In the genomic region with DNA sequence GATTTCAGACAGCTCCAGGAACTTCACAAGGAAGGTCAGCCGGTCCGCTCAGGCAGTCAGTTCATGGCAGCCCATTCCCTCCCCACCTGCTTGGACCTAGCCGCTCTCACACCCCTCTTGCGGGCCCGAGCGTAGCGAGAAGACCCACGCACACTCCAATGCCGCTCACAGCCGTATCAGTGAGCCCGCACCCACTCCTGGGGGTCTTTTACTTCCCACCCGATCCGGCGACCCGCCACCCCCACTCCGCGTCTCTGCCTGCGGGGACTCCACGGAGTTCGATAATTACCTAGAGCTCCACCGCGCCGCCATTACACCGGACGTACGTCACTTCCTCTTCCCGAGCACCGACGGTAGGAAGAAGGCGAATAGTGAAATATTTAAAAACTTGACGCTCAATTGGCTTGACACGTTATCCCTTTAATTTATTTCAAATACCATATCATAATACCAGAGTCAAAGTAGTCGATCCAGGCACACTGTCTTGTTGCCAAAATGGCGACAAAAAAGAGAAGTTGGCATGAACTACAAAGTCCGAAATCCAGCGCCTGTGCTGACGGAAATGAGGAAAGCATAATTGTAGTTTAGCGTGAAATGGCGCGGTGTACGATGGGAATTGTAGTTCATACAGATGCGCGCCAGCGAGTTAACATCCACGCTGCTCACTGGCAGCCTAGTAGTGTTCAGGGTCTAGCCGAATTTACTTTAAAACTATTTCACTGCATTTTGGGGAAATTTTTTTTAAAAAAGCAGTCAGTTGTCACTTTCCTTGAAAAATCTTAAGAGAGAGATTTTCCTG, we compare ENCODE assay signal across 1 cellular context.
A peak's percentile ranks its signal among the peaks of the same experiment; 100 is the strongest.
TF ChIP-seq lines count a peak whose summit lies in the region.

A gene (minus strand): TSS at position 517 of the 799 bp plus-strand sequence. CDS start 13,956 bp downstream, outside the sequence.

TF ChIP-seq in HepG2, 621 proteins besides CTCF, POLR2A, EP300 and RAD21 (continued from another document and continues in another):
- TF ChIP-seq, protein P1, sequence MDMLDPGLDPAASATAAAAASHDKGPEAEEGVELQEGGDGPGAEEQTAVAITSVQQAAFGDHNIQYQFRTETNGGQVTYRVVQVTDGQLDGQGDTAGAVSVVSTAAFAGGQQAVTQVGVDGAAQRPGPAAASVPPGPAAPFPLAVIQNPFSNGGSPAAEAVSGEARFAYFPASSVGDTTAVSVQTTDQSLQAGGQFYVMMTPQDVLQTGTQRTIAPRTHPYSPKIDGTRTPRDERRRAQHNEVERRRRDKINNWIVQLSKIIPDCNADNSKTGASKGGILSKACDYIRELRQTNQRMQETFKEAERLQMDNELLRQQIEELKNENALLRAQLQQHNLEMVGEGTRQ (IDR thresholded peaks at IDR 0.05; ENCODE audit: low read depth, low read length), result no peak
- TF ChIP-seq, protein P1 (CRISPR knock-in tag; IDR thresholded peaks at IDR 0.05; ENCODE audit: borderline replicate concordance), result no peak
- TF ChIP-seq SP5 (CRISPR knock-in tag; IDR thresholded peaks at IDR 0.05; ENCODE audit: borderline replicate concordance, low read depth) (no peak), ZNF567 (CRISPR knock-in tag; IDR thresholded peaks at IDR 0.05; ENCODE audit: borderline replicate concordance) (peak; percentile 83; the same call in 1 of the 2 replicates), RBM39 (IDR thresholded peaks at IDR 0.05; ENCODE audit: low read depth, low read length, poor library complexity, severe bottlenecking) (peak; percentile 63), AHR (CRISPR knock-in tag; IDR thresholded peaks at IDR 0.05) (peak; percentile 82; the same call in 1 of the 2 replicates), JUN (CRISPR knock-in tag; IDR thresholded peaks at IDR 0.05) (peak; percentile 59; the same call in 1 of the 2 replicates), ZSCAN31 (CRISPR knock-in tag; IDR thresholded peaks at IDR 0.05; ENCODE audit: low read depth) (peak; percentile 81), SP1 (IDR thresholded peaks at IDR 0.05) (no peak), SP1 (CRISPR knock-in tag; IDR thresholded peaks at IDR 0.05) (0 out of 2 replicates have a peak, but pooled peaks have one; percentile 18), SRSF4 (IDR thresholded peaks at IDR 0.05; ENCODE audit: low read depth, low read length, poor library complexity, severe bottlenecking) (no peak), RBM22 (optimal IDR thresholded peaks at IDR 0.05; ENCODE audit: low read length) (no peak), KLF6 (CRISPR knock-in tag; IDR thresholded peaks at IDR 0.05) (peak; percentile 74), SOX13 (IDR thresholded peaks at IDR 0.05) (0 out of 2 replicates have a peak, but pooled peaks have one; percentile 13), SOX13 (CRISPR knock-in tag; conservative IDR thresholded peaks at IDR 0.05 in 1 of 2, IDR thresholded peaks at IDR 0.05 in 1 of 2) (no peak; a peak in 1 of 4 replicates), SP4 (CRISPR knock-in tag; IDR thresholded peaks at IDR 0.05) (no peak), ZNF12 (CRISPR knock-in tag; IDR thresholded peaks at IDR 0.05) (no peak), ZNF557 (CRISPR knock-in tag; IDR thresholded peaks at IDR 0.05) (no peak), ZNF124 (CRISPR knock-in tag; IDR thresholded peaks at IDR 0.05) (no peak; the same call in 1 of the 2 replicates), KDM2A (CRISPR knock-in tag; IDR thresholded peaks at IDR 0.05; ENCODE audit: borderline replicate concordance, low read depth) (peak; percentile 93), SMC3 (IDR thresholded peaks at IDR 0.05; ENCODE audit: low read length) (0 out of 2 replicates have a peak, but pooled peaks have one; percentile 2), ZNF670 (CRISPR knock-in tag; IDR thresholded peaks at IDR 0.05; ENCODE audit: borderline replicate concordance) (0 out of 2 replicates have a peak, but pooled peaks have one; percentile 80), ZNF224 (CRISPR knock-in tag; IDR thresholded peaks at IDR 0.05) (peak; percentile 84; the same call in 1 of the 2 replicates)
- TF ChIP-seq, protein P2, sequence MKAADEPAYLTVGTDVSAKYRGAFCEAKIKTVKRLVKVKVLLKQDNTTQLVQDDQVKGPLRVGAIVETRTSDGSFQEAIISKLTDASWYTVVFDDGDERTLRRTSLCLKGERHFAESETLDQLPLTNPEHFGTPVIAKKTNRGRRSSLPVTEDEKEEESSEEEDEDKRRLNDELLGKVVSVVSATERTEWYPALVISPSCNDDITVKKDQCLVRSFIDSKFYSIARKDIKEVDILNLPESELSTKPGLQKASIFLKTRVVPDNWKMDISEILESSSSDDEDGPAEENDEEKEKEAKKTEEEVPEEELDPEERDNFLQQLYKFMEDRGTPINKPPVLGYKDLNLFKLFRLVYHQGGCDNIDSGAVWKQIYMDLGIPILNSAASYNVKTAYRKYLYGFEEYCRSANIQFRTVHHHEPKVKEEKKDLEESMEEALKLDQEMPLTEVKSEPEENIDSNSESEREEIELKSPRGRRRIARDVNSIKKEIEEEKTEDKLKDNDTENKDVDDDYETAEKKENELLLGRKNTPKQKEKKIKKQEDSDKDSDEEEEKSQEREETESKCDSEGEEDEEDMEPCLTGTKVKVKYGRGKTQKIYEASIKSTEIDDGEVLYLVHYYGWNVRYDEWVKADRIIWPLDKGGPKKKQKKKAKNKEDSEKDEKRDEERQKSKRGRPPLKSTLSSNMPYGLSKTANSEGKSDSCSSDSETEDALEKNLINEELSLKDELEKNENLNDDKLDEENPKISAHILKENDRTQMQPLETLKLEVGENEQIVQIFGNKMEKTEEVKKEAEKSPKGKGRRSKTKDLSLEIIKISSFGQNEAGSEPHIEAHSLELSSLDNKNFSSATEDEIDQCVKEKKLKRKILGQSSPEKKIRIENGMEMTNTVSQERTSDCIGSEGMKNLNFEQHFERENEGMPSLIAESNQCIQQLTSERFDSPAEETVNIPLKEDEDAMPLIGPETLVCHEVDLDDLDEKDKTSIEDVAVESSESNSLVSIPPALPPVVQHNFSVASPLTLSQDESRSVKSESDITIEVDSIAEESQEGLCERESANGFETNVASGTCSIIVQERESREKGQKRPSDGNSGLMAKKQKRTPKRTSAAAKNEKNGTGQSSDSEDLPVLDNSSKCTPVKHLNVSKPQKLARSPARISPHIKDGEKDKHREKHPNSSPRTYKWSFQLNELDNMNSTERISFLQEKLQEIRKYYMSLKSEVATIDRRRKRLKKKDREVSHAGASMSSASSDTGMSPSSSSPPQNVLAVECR (CRISPR knock-in tag; IDR thresholded peaks at IDR 0.05; ENCODE audit: borderline replicate concordance), result peak; percentile 77; the same call in 1 of the 2 replicates
- TF ChIP-seq, protein P3, sequence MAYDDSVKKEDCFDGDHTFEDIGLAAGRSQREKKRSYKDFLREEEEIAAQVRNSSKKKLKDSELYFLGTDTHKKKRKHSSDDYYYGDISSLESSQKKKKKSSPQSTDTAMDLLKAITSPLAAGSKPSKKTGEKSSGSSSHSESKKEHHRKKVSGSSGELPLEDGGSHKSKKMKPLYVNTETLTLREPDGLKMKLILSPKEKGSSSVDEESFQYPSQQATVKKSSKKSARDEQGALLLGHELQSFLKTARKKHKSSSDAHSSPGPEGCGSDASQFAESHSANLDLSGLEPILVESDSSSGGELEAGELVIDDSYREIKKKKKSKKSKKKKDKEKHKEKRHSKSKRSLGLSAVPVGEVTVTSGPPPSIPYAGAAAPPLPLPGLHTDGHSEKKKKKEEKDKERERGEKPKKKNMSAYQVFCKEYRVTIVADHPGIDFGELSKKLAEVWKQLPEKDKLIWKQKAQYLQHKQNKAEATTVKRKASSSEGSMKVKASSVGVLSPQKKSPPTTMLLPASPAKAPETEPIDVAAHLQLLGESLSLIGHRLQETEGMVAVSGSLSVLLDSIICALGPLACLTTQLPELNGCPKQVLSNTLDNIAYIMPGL (CRISPR knock-in tag; IDR thresholded peaks at IDR 0.05; ENCODE audit: borderline replicate concordance in 1 of 2, low read depth in 1 of 2), result peak; percentile 89 to 91
- TF ChIP-seq, protein P4, sequence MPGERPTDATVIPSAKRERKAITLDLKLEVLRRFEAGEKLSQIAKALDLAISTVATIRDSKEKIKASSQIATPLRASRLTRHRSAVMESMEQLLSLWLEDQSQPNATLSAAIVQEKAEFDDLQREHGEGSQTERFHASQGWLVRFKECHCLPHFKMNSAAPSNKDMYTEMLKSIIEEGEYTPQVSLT (CRISPR knock-in tag; IDR thresholded peaks at IDR 0.05; ENCODE audit: borderline replicate concordance, low read depth), result no peak
- TF ChIP-seq, protein P5, sequence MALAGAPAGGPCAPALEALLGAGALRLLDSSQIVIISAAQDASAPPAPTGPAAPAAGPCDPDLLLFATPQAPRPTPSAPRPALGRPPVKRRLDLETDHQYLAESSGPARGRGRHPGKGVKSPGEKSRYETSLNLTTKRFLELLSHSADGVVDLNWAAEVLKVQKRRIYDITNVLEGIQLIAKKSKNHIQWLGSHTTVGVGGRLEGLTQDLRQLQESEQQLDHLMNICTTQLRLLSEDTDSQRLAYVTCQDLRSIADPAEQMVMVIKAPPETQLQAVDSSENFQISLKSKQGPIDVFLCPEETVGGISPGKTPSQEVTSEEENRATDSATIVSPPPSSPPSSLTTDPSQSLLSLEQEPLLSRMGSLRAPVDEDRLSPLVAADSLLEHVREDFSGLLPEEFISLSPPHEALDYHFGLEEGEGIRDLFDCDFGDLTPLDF (CRISPR knock-in tag; IDR thresholded peaks at IDR 0.05), result peak; percentile 78
- TF ChIP-seq, protein P6, sequence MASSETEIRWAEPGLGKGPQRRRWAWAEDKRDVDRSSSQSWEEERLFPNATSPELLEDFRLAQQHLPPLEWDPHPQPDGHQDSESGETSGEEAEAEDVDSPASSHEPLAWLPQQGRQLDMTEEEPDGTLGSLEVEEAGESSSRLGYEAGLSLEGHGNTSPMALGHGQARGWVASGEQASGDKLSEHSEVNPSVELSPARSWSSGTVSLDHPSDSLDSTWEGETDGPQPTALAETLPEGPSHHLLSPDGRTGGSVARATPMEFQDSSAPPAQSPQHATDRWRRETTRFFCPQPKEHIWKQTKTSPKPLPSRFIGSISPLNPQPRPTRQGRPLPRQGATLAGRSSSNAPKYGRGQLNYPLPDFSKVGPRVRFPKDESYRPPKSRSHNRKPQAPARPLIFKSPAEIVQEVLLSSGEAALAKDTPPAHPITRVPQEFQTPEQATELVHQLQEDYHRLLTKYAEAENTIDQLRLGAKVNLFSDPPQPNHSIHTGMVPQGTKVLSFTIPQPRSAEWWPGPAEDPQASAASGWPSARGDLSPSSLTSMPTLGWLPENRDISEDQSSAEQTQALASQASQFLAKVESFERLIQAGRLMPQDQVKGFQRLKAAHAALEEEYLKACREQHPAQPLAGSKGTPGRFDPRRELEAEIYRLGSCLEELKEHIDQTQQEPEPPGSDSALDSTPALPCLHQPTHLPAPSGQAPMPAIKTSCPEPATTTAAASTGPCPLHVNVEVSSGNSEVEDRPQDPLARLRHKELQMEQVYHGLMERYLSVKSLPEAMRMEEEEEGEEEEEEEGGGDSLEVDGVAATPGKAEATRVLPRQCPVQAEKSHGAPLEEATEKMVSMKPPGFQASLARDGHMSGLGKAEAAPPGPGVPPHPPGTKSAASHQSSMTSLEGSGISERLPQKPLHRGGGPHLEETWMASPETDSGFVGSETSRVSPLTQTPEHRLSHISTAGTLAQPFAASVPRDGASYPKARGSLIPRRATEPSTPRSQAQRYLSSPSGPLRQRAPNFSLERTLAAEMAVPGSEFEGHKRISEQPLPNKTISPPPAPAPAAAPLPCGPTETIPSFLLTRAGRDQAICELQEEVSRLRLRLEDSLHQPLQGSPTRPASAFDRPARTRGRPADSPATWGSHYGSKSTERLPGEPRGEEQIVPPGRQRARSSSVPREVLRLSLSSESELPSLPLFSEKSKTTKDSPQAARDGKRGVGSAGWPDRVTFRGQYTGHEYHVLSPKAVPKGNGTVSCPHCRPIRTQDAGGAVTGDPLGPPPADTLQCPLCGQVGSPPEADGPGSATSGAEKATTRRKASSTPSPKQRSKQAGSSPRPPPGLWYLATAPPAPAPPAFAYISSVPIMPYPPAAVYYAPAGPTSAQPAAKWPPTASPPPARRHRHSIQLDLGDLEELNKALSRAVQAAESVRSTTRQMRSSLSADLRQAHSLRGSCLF (CRISPR knock-in tag; IDR thresholded peaks at IDR 0.05; ENCODE audit: borderline replicate concordance), result 0 out of 2 replicates have a peak, but pooled peaks have one; percentile 21
- TF ChIP-seq, protein P7, sequence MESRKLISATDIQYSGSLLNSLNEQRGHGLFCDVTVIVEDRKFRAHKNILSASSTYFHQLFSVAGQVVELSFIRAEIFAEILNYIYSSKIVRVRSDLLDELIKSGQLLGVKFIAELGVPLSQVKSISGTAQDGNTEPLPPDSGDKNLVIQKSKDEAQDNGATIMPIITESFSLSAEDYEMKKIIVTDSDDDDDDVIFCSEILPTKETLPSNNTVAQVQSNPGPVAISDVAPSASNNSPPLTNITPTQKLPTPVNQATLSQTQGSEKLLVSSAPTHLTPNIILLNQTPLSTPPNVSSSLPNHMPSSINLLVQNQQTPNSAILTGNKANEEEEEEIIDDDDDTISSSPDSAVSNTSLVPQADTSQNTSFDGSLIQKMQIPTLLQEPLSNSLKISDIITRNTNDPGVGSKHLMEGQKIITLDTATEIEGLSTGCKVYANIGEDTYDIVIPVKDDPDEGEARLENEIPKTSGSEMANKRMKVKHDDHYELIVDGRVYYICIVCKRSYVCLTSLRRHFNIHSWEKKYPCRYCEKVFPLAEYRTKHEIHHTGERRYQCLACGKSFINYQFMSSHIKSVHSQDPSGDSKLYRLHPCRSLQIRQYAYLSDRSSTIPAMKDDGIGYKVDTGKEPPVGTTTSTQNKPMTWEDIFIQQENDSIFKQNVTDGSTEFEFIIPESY (CRISPR knock-in tag; IDR thresholded peaks at IDR 0.05), result no peak
- TF ChIP-seq, protein P8, sequence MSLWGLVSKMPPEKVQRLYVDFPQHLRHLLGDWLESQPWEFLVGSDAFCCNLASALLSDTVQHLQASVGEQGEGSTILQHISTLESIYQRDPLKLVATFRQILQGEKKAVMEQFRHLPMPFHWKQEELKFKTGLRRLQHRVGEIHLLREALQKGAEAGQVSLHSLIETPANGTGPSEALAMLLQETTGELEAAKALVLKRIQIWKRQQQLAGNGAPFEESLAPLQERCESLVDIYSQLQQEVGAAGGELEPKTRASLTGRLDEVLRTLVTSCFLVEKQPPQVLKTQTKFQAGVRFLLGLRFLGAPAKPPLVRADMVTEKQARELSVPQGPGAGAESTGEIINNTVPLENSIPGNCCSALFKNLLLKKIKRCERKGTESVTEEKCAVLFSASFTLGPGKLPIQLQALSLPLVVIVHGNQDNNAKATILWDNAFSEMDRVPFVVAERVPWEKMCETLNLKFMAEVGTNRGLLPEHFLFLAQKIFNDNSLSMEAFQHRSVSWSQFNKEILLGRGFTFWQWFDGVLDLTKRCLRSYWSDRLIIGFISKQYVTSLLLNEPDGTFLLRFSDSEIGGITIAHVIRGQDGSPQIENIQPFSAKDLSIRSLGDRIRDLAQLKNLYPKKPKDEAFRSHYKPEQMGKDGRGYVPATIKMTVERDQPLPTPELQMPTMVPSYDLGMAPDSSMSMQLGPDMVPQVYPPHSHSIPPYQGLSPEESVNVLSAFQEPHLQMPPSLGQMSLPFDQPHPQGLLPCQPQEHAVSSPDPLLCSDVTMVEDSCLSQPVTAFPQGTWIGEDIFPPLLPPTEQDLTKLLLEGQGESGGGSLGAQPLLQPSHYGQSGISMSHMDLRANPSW (CRISPR knock-in tag; IDR thresholded peaks at IDR 0.05; ENCODE audit: borderline replicate concordance), result peak; percentile 80; the same call in 1 of the 2 replicates
